8 cellular contexts compared by ENCODE assay signal in the genomic region with DNA sequence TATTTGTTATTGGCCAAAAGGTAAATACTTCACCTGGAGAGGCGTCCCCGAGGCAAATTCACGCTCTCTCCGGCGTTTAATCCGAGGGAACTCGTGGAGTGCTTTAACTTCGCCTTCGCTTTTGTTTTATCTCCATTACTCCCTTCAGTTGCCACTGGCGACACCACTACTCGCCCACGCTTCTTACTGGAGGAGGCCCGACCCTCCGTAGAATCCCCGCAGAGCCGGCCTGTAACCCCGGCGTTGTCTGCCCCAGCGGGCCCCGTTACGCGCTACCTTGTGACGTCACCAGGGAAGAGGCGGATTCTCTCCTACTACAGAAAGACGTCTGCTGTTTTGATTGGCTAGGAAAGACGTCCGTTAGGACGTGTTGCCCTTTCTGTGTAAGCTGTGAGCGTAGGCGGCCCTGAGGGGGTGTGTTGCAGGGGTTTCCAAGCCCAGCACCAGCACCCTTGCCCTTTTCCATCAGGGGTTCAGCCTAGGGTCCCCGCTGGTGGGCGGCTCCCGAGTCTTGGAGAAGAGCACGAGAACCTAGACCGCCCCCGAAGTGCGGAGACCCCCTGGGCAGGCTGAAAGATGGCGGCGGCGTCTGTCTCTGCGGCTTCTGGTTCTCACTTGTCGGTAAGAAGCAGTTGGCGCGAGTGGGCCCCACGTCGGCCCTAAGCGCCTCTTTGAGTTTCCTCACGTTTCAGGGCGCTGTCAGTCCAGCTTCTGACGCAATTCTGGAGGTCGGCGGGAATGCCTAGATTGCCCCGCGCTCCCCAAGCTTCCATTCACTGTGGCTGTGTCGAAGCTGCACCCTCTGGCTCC. TPM values are rescaled to one million over a fixed set of nuclear protein-coding genes. Genes with fewer than 3 reads are reported as not detected.
DNase-seq lines count a peak whose midpoint lies in the region; ATAC-seq and TF ChIP-seq lines count a peak whose summit lies in the region.

A gene (plus strand): TSS at position 376 of the 810 bp plus-strand sequence. CDS start 201 bp downstream, at position 577.

- TF ChIP-seq CTCF in AG09319 (IDR thresholded peaks at IDR 0.05; ENCODE audit: low read depth, low read length): no peak

- peak; percentile 98 for DNase-seq in AG09319 (ENCODE audit: extremely low read depth, low read depth)
- peak; percentile 97 for DNase-seq in NCI-H460 (ENCODE audit: extremely low read depth, low read depth)
- peak; percentile 88 for DNase-seq in activated CD4-positive, CD25-positive, alpha-beta regulatory T cell treated with anti-CD3 and anti-CD28 coated beads, Interleukin-2, amount 50 U/mL, for 72 hours
- peak; percentile 54 to 92 for DNase-seq in cerebellar nuclear complex (lab: John Stamatoyannopoulos, UW)
- peak; percentile 97 for DNase-seq in islet precursor cell
- peak; percentile 91 to 96 (median 93) for DNase-seq in stimulated activated CD4-positive, alpha-beta T cell treated with anti-CD3 and anti-CD28 coated beads, Interleukin-12 subunit alpha, Interleukin-12 subunit beta, amount 100 ng/mL, for 48 hours (ENCODE audit: low read depth in 2 of 3, low spot score in 1 of 3)

- ATAC-seq in GM19043 (IDR thresholded peaks at IDR 0.05; ENCODE audit: low read depth, unreplicated experiment) (peak; percentile 57), HG03378 (IDR thresholded peaks at IDR 0.05; ENCODE audit: unreplicated experiment) (peak; percentile 73)

RNA-seq across cellular contexts. Expression of the gene that starts here (rescaled TPM):
- total RNA-seq in NCI-H460 (2014; rRNA removed; shearing (Covaris generic)): 42.0 and 45.6 TPM in 2 replicates
- 29.7 and 31.2 TPM in 2 replicates for polyA plus RNA-seq in NCI-H460 (2014; cell fraction: nucleus; rRNA removed)

Comparison
In these comparisons a context has a peak if more than half of its experiments do, and no peak if none do; other contexts are left out.
1. Peak in every context shown above with its lines: DNase-seq and ATAC-seq.